Comparison of ENCODE assay signal across 1 cellular context in the genomic region with DNA sequence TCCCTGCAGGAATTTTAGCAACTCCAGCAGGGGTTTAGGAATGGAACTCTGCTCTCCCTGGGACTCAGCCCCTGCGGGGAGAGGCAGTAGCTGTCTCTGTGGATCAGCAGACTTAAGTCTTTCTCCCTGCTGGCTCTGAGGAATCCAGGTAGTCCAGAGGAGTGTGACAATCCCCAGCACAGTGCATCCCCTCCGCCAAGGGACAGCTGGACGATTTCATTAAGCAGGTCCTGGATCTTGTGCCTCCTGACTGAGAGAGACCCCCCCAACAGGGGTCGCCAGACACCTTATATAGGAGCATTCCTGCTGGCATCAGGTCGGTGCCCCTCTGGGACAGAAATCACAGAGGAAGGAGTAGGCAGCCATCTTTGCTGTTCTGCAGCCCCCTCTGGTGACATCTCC.
TF ChIP-seq lines count a peak whose summit lies in the region.

No MANE protein-coding gene starts in this region.

TF ChIP-seq in WTC11, 78 proteins besides CTCF, POLR2A, EP300 and RAD21 (continued from another document):
- TF ChIP-seq, protein P1, sequence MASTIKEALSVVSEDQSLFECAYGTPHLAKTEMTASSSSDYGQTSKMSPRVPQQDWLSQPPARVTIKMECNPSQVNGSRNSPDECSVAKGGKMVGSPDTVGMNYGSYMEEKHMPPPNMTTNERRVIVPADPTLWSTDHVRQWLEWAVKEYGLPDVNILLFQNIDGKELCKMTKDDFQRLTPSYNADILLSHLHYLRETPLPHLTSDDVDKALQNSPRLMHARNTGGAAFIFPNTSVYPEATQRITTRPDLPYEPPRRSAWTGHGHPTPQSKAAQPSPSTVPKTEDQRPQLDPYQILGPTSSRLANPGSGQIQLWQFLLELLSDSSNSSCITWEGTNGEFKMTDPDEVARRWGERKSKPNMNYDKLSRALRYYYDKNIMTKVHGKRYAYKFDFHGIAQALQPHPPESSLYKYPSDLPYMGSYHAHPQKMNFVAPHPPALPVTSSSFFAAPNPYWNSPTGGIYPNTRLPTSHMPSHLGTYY (CRISPR knock-in tag; IDR thresholded peaks at IDR 0.05): no peak
